ENCODE assay signal across 1 cellular context in genomic region chr10:128150045-128150493, GRCh38.
A peak's percentile ranks its signal among the peaks of the same experiment; 100 is the strongest.
TF ChIP-seq lines count a peak whose summit lies in the region.

No MANE protein-coding gene starts in this region.

TF ChIP-seq in HCT116, 20 proteins besides CTCF, POLR2A, EP300 and RAD21 (continued from another document):
- TF ChIP-seq CBX3 (IDR thresholded peaks at IDR 0.05; ENCODE audit: low read depth) = peak; percentile 65; the same call in 1 of the 2 replicates
TF ChIP-seq in HCT116: peak in this region for 4.
